ENCODE assay signal across 8 cellular contexts in the genomic region with DNA sequence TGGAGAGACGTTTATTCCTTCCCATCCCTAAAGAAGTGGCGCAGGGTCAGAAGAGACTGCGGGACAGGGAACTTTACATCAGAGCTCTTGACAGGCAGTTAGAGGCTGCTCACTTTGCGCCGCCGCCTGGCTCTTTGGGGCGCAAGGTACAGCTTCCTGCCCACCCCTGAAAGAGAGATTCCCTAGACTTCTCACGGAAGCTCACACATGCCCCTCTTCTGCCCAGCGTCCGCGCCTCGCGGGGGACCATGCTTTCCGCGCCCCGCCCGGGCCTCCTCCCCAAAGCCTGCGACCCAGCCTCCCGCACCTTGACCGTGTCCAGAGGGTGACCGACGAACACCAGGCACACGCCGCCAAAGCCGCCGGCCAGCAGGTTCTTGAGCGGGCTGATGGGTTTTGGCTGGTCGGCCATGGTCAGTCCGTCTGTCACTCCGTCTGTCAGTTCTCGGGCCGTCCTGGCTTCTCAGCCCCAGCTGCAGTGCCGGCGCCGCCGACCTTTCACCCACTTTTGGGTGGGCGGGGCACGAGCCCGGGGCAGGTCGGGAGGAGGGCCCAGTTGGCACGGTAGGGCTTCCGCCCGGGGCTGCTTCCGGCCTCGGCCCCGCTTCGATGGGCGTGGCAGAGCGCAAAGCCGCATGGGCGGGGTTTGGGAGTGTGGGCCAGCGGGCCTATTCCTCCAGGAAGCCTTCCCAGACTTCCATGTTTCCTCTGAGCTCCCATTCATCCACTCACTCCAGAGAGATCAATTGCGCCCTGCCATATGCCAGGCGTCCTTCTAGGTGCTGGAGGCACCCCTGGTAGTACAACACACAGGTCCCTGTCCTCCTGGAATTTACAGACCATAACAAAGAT. TPM values are rescaled to one million over a fixed set of nuclear protein-coding genes. Genes with fewer than 3 reads are reported as not detected.
A peak's percentile ranks its signal among the peaks of the same experiment; 100 is the strongest.
DNase-seq lines count a peak whose midpoint lies in the region; ATAC-seq and TF ChIP-seq lines count a peak whose summit lies in the region.

A gene with protein sequence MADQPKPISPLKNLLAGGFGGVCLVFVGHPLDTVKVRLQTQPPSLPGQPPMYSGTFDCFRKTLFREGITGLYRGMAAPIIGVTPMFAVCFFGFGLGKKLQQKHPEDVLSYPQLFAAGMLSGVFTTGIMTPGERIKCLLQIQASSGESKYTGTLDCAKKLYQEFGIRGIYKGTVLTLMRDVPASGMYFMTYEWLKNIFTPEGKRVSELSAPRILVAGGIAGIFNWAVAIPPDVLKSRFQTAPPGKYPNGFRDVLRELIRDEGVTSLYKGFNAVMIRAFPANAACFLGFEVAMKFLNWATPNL (minus strand): TSS at position 500 of the 852 bp plus-strand sequence. CDS start 88 bp downstream, at position 412.

- H3K36me3 ChIP-seq in DOHH2 (ENCODE audit: control insufficient read depth, low read length) (no peaks in the 10 kb centered on the region), SJSA1 (no peaks in the 10 kb centered on the region), gastroesophageal sphincter (no peaks in the 10 kb centered on the region), neutrophil (no peaks in the 10 kb centered on the region)

- H3K4me3 ChIP-seq in DOHH2 (ENCODE audit: low read length) (peak within 1 kb of the TSS; percentile 91), SJSA1 (peak within 1 kb of the TSS; percentile 54), gastroesophageal sphincter (peak within 1 kb of the TSS; percentile 55 to 79), neutrophil (ENCODE audit: low read depth in 1 of 2, low read length in 1 of 2) (peak within 1 kb of the TSS; percentile 79 to 83)

- TF ChIP-seq CTCF in DOHH2 (IDR thresholded peaks at IDR 0.05; ENCODE audit: low read depth, low read length, poor library complexity, severe bottlenecking) (no peak), gastroesophageal sphincter (IDR thresholded peaks at IDR 0.05) (no peak), neutrophil (IDR thresholded peaks at IDR 0.05) (peak; percentile 20), subcutaneous adipose tissue (IDR thresholded peaks at IDR 0.05; ENCODE audit: low read depth) (no peak)

- no peaks in the 10 kb centered on the region for H3K9me3 ChIP-seq in DOHH2 (ENCODE audit: control insufficient read depth, insufficient read depth, low read length)
- H3K9me3 ChIP-seq in SJSA1 (replicated peaks): no peaks in the 10 kb centered on the region
- H3K9me3 ChIP-seq in gastroesophageal sphincter: no peaks in the 10 kb centered on the region
- no peaks in the 10 kb centered on the region for H3K9me3 ChIP-seq in neutrophil

- peak within 1 kb of the TSS; percentile 42 for H3K27ac ChIP-seq in DOHH2 (ENCODE audit: low read depth, low read length)
- peak within 1 kb of the TSS; percentile 15; the same call in 1 of the 2 replicates for H3K27ac ChIP-seq in SJSA1
- H3K27ac ChIP-seq in gastroesophageal sphincter: peak within 1 kb of the TSS in 3 of 4 donors; percentile 83 to 89 (median 85)
- H3K27ac ChIP-seq in neutrophil: peak within 1 kb of the TSS; percentile 84

- peak; percentile 88 for DNase-seq in KBM-7
- peak; percentile 81 to 89 for DNase-seq in SJSA1 (ENCODE audit: low read depth in 1 of 2, low spot score in 2 of 2)
- peak; percentile 74 to 89 (median 79) for DNase-seq in activated naive CD4-positive, alpha-beta T cell (lab: John Stamatoyannopoulos, UW)

- WGBS in gastroesophageal sphincter (ENCODE audit: low coverage in 1 of 2), 2 donors: 0 to 8% methylated on average over 1 to 19 of the region's 54 CpGs

- no peaks in the 10 kb centered on the region for H4K20me1 ChIP-seq in DOHH2 (ENCODE audit: control insufficient read depth, insufficient read depth, low read depth, low read length)

- ATAC-seq in GM21619 (IDR thresholded peaks at IDR 0.05; ENCODE audit: unreplicated experiment) (peak; percentile 77), gastroesophageal sphincter (peak; percentile 99)

- peaks cover 6% of the 10 kb centered on the region for H3F3A ChIP-seq in DOHH2 (ENCODE audit: control insufficient read depth, insufficient read depth)

- H3K4me1 ChIP-seq in DOHH2 (ENCODE audit: control insufficient read depth, low read length) (peaks cover 34% of the 10 kb centered on the region), SJSA1 (replicated peaks) (peaks cover 12% of the 10 kb centered on the region), gastroesophageal sphincter (peaks cover 0 to 27% (median 9%) of the 10 kb centered on the region in 3 donors), neutrophil (ENCODE audit: control insufficient read depth in 1 of 2, insufficient read depth in 1 of 2, low read depth in 1 of 2, low read length in 1 of 2) (peaks cover 21 to 29% of the 10 kb centered on the region in 2 experiments)

- no peaks in the 10 kb centered on the region for H3K9me2 ChIP-seq in DOHH2 (replicated peaks; ENCODE audit: control insufficient read depth, low read length)

- in situ Hi-C loops in KBM-7 (cut with MboI; ENCODE audit: low pct_unique_long_range_greater_than_20kb, low sequenced_read_pairs): no loop called here

- peaks cover 5% of the 10 kb centered on the region; the same call in 1 of the 2 replicates for H3K79me2 ChIP-seq in DOHH2 (ENCODE audit: control insufficient read depth, low read length)

- H3K27me3 ChIP-seq in DOHH2 (ENCODE audit: control insufficient read depth, low read length) (no peaks in the 10 kb centered on the region), SJSA1 (replicated peaks) (no peaks in the 10 kb centered on the region), gastroesophageal sphincter (no peaks in the 10 kb centered on the region), neutrophil (no peaks in the 10 kb centered on the region)

- TF ChIP-seq POLR2A in gastroesophageal sphincter (IDR thresholded peaks at IDR 0.05): peak in 1 of 2 donors; percentile 20

- TF ChIP-seq EP300 in gastroesophageal sphincter (IDR thresholded peaks at IDR 0.05): no peak

- peak within 1 kb of the TSS; percentile 89 for H3K4me2 ChIP-seq in DOHH2 (ENCODE audit: low read length)

RNA-seq across cellular contexts. Expression of the gene that starts here (rescaled TPM):
- 21.9 and 32.6 TPM in 2 replicates for total RNA-seq in SJSA1 (2014; rRNA removed; shearing (Covaris generic))
- total RNA-seq in gastroesophageal sphincter (10 to 100 TPM; 19.0 to 47.0 (median 23.9) TPM), subcutaneous adipose tissue (10 to 100 TPM; 28.8 to 58.4 (median 42.2) TPM)

Comparison
In these comparisons a context has a peak if more than half of its experiments do, and no peak if none do; other contexts are left out.
1. Peak in every context shown above with its lines: DNase-seq, ATAC-seq, H3K4me3 ChIP-seq and H3K27ac ChIP-seq.
2. H3K27ac ChIP-seq: peak in every context shown above with its lines; median percentile 85 in gastroesophageal sphincter; 84 in neutrophil; 42 in DOHH2; 15 in SJSA1.